ENCODE assay signal across 18 cellular contexts in the genomic region with DNA sequence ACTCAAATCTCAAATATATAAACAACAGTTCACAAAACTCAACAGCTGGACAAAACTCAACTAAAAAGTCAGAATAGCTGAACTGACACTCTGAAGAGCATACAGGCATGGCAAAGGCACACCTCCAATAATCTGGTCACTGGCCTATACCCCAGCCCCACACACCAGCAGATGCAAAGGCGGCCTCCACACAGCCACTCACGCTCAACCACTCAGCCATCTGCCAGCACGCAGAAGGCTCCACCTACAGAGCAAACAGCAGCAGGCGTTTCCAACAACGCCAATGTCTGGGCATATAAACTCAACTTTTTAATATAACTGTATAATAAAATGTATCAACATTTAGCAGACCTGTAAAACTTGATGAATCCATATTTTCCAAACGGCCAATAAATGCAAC. TPM values are rescaled to one million over a fixed set of nuclear protein-coding genes. Genes with fewer than 3 reads are reported as not detected.
DNase-seq lines count a peak whose midpoint lies in the region; ATAC-seq, FAIRE-seq and TF ChIP-seq lines count a peak whose summit lies in the region.
"Had no signal": no experiment of that assay in that cellular context is flagged by ENCODE, and none has a peak within 500 bp of the region (broad histone marks: within the 10 kb centered on the region; RNA-seq: fewer than 3 reads in every experiment).

No MANE protein-coding gene starts in this region.

- H3K27ac ChIP-seq in CD4-positive, alpha-beta T cell (ENCODE audit: low read depth, low read length) = no peak overlapping the region
- H3K27ac ChIP-seq in H1 (ENCODE audit: low read depth, low read length) (no peak overlapping the region), SJCRH30 (no peak overlapping the region)
- H3K27ac ChIP-seq: heart left ventricle, Peyer's patch, suprapubic skin had no signal

- H2BK20ac ChIP-seq in H1 (ENCODE audit: low read length) = no peak overlapping the region

- TF ChIP-seq POLR2A in GM12891 (IDR thresholded peaks at IDR 0.05; ENCODE audit: low read depth, low read length) (no peak), H1 (IDR thresholded peaks at IDR 0.05; ENCODE audit: control extremely low read depth in 1 of 2, low read depth in 2 of 2, low read length in 2 of 2) (no peak)

- H2BK5ac ChIP-seq in H1 (ENCODE audit: low read depth, low read length) = no peak overlapping the region

- H3K14ac ChIP-seq in H1 (ENCODE audit: insufficient read length) = no peak overlapping the region

- H3K4me1 ChIP-seq in H1 (replicated peaks in 1 of 4; ENCODE audit: control insufficient read depth in 3 of 4, insufficient read depth in 4 of 4, low read length in 3 of 4) (peaks cover 15 to 23% (median 20%) of the 10 kb centered on the region in 4 experiments), SJCRH30 (peaks cover 9% of the 10 kb centered on the region)

- H3K23me2 ChIP-seq in H1 (ENCODE audit: low read depth, low read length) = no peaks in the 10 kb centered on the region

- H3K4me1 Mint-ChIP-seq in CD4-positive, alpha-beta T cell (ENCODE audit: low read depth) = peaks cover 99% of the 10 kb centered on the region

- no peak overlapping the region for H3K56ac ChIP-seq in H1 (replicated peaks; ENCODE audit: insufficient read length, low read depth, low read length)

- no peak for DNase-seq in CD4-positive, alpha-beta T cell
- no peak for DNase-seq in GM12891 (ENCODE audit: insufficient read length, low spot score)
- peak; percentile 40 for DNase-seq in NCI-H1694 treated with DMSO at 0.1 percent for 48 hours (lab: John Stamatoyannopoulos, UW)
- no peak for DNase-seq in H1 (ENCODE audit: low read depth in 1 of 2, low spot score in 2 of 2)
- DNase-seq in SJCRH30 = no peak
- no peak for DNase-seq in NCI-H187 treated with DMSO at 0.1 percent for 48 hours (lab: John Stamatoyannopoulos, UW)
- no peak for DNase-seq in NCI-H1436 (lab: John Stamatoyannopoulos, UW)
- DNase-seq: activated CD8-positive, alpha-beta T cell treated with anti-CD3 and anti-CD28 coated beads for 36 hours; activated gamma-delta T cell treated with Interleukin-2 at 50 U/mL for 16 hours; HCEC 1CT; heart left ventricle; NCI-H187; Peyer's patch; small intestine had no signal

- H4K20me1 ChIP-seq in H1 (replicated peaks in 1 of 2; ENCODE audit: control insufficient read depth in 1 of 2, insufficient read depth in 2 of 2, low read length in 2 of 2) = peaks cover 68 to 76% of the 10 kb centered on the region in 2 experiments

- TF ChIP-seq RAD21 in H1 (IDR thresholded peaks at IDR 0.05 in 1 of 2, conservative IDR thresholded peaks at IDR 0.05 in 1 of 2; ENCODE audit: low read depth in 2 of 2, low read length in 2 of 2) = peak in 1 of 2 experiments; percentile 22; a peak in 1 of 4 replicates

- no peaks in the 10 kb centered on the region for H3K9me3 ChIP-seq in CD4-positive, alpha-beta T cell (ENCODE audit: control insufficient read depth, low read length)
- H3K9me3 ChIP-seq in H1 (ENCODE audit: insufficient read depth in 2 of 2, low read depth in 1 of 2, low read length in 1 of 2) (no peaks in the 10 kb centered on the region), SJCRH30 (replicated peaks) (no peaks in the 10 kb centered on the region)
- H3K9me3 ChIP-seq: heart left ventricle, Peyer's patch, suprapubic skin had no signal

- peaks cover 28% of the 10 kb centered on the region for H3K79me1 ChIP-seq in H1 (ENCODE audit: low read depth, low read length)

- H3K27me3 ChIP-seq in CD4-positive, alpha-beta T cell (ENCODE audit: control insufficient read depth, insufficient read depth, low read length) = no peaks in the 10 kb centered on the region
- H3K27me3 ChIP-seq in H1 (replicated peaks in 1 of 4; ENCODE audit: control insufficient read depth in 3 of 4, extremely low read depth in 1 of 4, insufficient read depth in 3 of 4, low read length in 3 of 4) (no peaks in the 10 kb centered on the region), SJCRH30 (no peaks in the 10 kb centered on the region)
- H3K27me3 ChIP-seq: heart left ventricle, Peyer's patch, suprapubic skin had no signal

- no peak overlapping the region for H2BK12ac ChIP-seq in H1 (ENCODE audit: low read depth, low read length)

- H3K79me2 ChIP-seq in H1 (ENCODE audit: control insufficient read depth in 1 of 2, insufficient read depth in 2 of 2, low read length in 2 of 2) = peaks cover 66 to 100% of the 10 kb centered on the region in 2 experiments

- H3K4me2 ChIP-seq in H1 (ENCODE audit: insufficient read depth in 1 of 2, low read depth in 2 of 2, low read length in 2 of 2) = no peak overlapping the region

- no peak overlapping the region for H2BK120ac ChIP-seq in H1 (replicated peaks; ENCODE audit: low read depth, low read length)

- CTCF ChIA-PET in CD4-positive, alpha-beta T cell (lab: Charles Lee) = interaction anchor here (6.7 kb wide), 1 partner anchor 10 kb away, joined by 42 read pairs; no protein-coding TSS in a partner anchor
- CTCF ChIA-PET in H1 (lab: Charles Lee; ENCODE audit: partially characterized antibody) = interaction anchor here (0.6 to 7.2 kb wide), 8 partner anchors 10 to 62 kb away, joined by 3 to 88 read pairs (median 10); no protein-coding TSS in a partner anchor

- H3K23ac ChIP-seq in H1 (ENCODE audit: insufficient read length) = no peak overlapping the region

- intact Hi-C loops in CD4-positive, alpha-beta T cell (cut with DNase I, micrococcal nuclease) = loop anchor here in 1 of 2 experiments (5.0 kb wide), 1 partner anchor 39 kb away; no protein-coding TSS in a partner anchor

- no peak overlapping the region for H3K4me3 ChIP-seq in H1 (ENCODE audit: extremely low read depth in 1 of 4, insufficient read depth in 2 of 4, low read depth in 3 of 4, low read length in 4 of 4)
- H3K4me3 ChIP-seq in SJCRH30 = no peak overlapping the region
- H3K4me3 ChIP-seq: heart left ventricle, Peyer's patch, suprapubic skin had no signal

- no peak overlapping the region for H2BK15ac ChIP-seq in H1 (ENCODE audit: low read length)

- no peak overlapping the region for H4K5ac ChIP-seq in H1 (ENCODE audit: insufficient read length, low read depth, low read length)

- H2AK5ac ChIP-seq in H1 (ENCODE audit: low read depth, low read length) = no peak overlapping the region

- peak overlapping the region; percentile 18 for H3K27ac Mint-ChIP-seq in CD4-positive, alpha-beta T cell
- H3K27ac Mint-ChIP-seq: T-helper 2 cell treated with Interferon-gamma antibody and Interleukin-4, amounts not matched to agents 5 μg/mL and 100 μg/mL, for 36 hours had no signal

- FAIRE-seq in GM12891 (lab: Jason Lieb, UNC) (peak; percentile 20), H1 (lab: Jason Lieb, UNC) (no peak)
- FAIRE-seq: bronchial epithelial cell, small intestine had no signal

- H2AFZ ChIP-seq in H1 (ENCODE audit: low read length) = no peak overlapping the region

- ATAC-seq in CD4-positive, alpha-beta T cell (ENCODE audit: poor library complexity) = no peak
- ATAC-seq in HG03139 (IDR thresholded peaks at IDR 0.05; ENCODE audit: unreplicated experiment) = no peak
- ATAC-seq: activated CD8-positive, alpha-beta T cell treated with anti-CD3 and anti-CD28 coated beads for 36 hours; heart left ventricle had no signal

- H4K91ac ChIP-seq in H1 (replicated peaks; ENCODE audit: insufficient read length, low read length) = no peak overlapping the region

- POLR2A ChIA-PET in CD4-positive, alpha-beta T cell (lab: Charles Lee) = interaction anchor here (1.0 kb wide), 1 partner anchor 36 kb away, joined by 3 read pairs; no protein-coding TSS in a partner anchor
- POLR2A ChIA-PET in H1 (lab: Charles Lee; ENCODE audit: partially characterized antibody) = interaction anchor here (0.6 to 1.0 kb wide), 2 partner anchors 14 to 202 kb away, joined by 3 to 4 read pairs; no protein-coding TSS in a partner anchor

- H3K4ac ChIP-seq in H1 (replicated peaks; ENCODE audit: insufficient read length, low read depth, low read length) = no peak overlapping the region

- no peak overlapping the region for H3K18ac ChIP-seq in H1 (ENCODE audit: extremely low read depth, low read length)

- no peaks in the 10 kb centered on the region for H3K36me3 Mint-ChIP-seq in CD4-positive, alpha-beta T cell (ENCODE audit: low read depth)

- WGBS in H1 (ENCODE audit: extremely low coverage in 1 of 2, insufficient coverage in 1 of 2, insufficient read length in 1 of 2, insufficient replicate concordance in 2 of 2, low coverage in 1 of 2, low lambda C conversion rate in 2 of 2, missing lambda C conversion rate in 1 of 2), 2 experiments = 87% methylated on average over 6 of the region's 6 CpGs; no CpG with 5 or more reads in 1 of the 2 experiments

- no peaks in the 10 kb centered on the region for H3K9me3 Mint-ChIP-seq in CD4-positive, alpha-beta T cell
- H3K9me3 Mint-ChIP-seq: activated CD8-positive, alpha-beta T cell treated with anti-CD3 and anti-CD28 coated beads for 36 hours; T-helper 2 cell treated with Interferon-gamma antibody and Interleukin-4, amounts not matched to agents 5 μg/mL and 100 μg/mL, for 36 hours had no signal

- H3K36me3 ChIP-seq in H1 (ENCODE audit: control insufficient read depth in 2 of 4, insufficient read depth in 4 of 4, low read length in 3 of 4) = no peaks in the 10 kb centered on the region
- H3K36me3 ChIP-seq in SJCRH30 = no peaks in the 10 kb centered on the region
- H3K36me3 ChIP-seq: heart left ventricle, Peyer's patch, suprapubic skin had no signal

- H3K27me3 Mint-ChIP-seq in CD4-positive, alpha-beta T cell = no peaks in the 10 kb centered on the region
- H3K27me3 Mint-ChIP-seq: activated CD8-positive, alpha-beta T cell treated with anti-CD3 and anti-CD28 coated beads for 36 hours had no signal

- H3K4me3 Mint-ChIP-seq in CD4-positive, alpha-beta T cell = peak overlapping the region; percentile 12
- H3K4me3 Mint-ChIP-seq: activated CD8-positive, alpha-beta T cell treated with anti-CD3 and anti-CD28 coated beads for 36 hours; T-helper 2 cell treated with Interferon-gamma antibody and Interleukin-4, amounts not matched to agents 5 μg/mL and 100 μg/mL, for 36 hours had no signal

- TF ChIP-seq EP300 in H1 (IDR thresholded peaks at IDR 0.05; ENCODE audit: borderline replicate concordance in 1 of 2, low read depth in 2 of 2, low read length in 2 of 2) = no peak

- H3K9ac ChIP-seq in H1 (replicated peaks in 1 of 4; ENCODE audit: extremely low read depth in 1 of 4, low read depth in 3 of 4, low read length in 3 of 4) = no peak overlapping the region

- no peak for TF ChIP-seq CTCF in CD4-positive, alpha-beta T cell (IDR thresholded peaks at IDR 0.05)
- TF ChIP-seq CTCF in H1 (IDR thresholded peaks at IDR 0.05; ENCODE audit: control extremely low read depth in 1 of 3, insufficient read depth in 1 of 3, low read depth in 1 of 3, low read length in 3 of 3) = peak in 2 of 3 experiments; percentile 4 to 10; a peak in 2 of 4 replicates

- no peak overlapping the region for H4K8ac ChIP-seq in H1 (ENCODE audit: extremely low read depth, insufficient read depth, low read length)

RNA-seq across cellular contexts. Expression of a gene that starts 17.2 kb away (rescaled TPM):
- 100 to 1,000 TPM; 259 to 268 TPM for total RNA-seq in CD4-positive, alpha-beta T cell
- 52.5 TPM for polyA plus RNA-seq in GM12891 (2012; ENCODE audit: low read depth, missing spikeins)
- total RNA-seq in H1 (2021; fragmentation: NEBNext Ultra II Directional; extraction: Animal tissue kit (Norgen Biotek cat#: 25700)) = 208 and 211 TPM in 2 replicates
- polyA plus RNA-seq in H1 (2011; rRNA removed) = 21.3 and 22.8 TPM in 2 replicates
- 30.9 TPM for polyA plus RNA-seq in H1 (2011; cell fraction: cytosol; rRNA removed)
- polyA plus RNA-seq in H1 (2011; cell fraction: nucleus; rRNA removed) = 117 TPM
- 91.3 to 141 TPM (median 111 TPM) in 4 replicates for polyA plus RNA-seq in H1 (2012, experiment 1 of 2)
- polyA plus RNA-seq in H1 (2012, experiment 2 of 2) = 7.7 TPM
- polyA plus RNA-seq in H1 (2013, experiment 1 of 2) = 77.1 TPM
- 78.8 TPM for polyA plus RNA-seq in H1 (2013, experiment 2 of 2)
- 157 and 170 TPM in 2 replicates for polyA minus RNA-seq in H1 (2011; rRNA and poly(A)+ RNA removed)
- 41.6 TPM for polyA minus RNA-seq in H1 (2011; cell fraction: cytosol; rRNA and poly(A)+ RNA removed)
- 170 TPM for polyA minus RNA-seq in H1 (2011; cell fraction: nucleus; rRNA and poly(A)+ RNA removed)
- 83.7 and 91.7 TPM in 2 replicates for total RNA-seq in SJCRH30 (2014; rRNA removed; shearing (Covaris generic))
